1 cellular context compared by ENCODE assay signal in the genomic region with DNA sequence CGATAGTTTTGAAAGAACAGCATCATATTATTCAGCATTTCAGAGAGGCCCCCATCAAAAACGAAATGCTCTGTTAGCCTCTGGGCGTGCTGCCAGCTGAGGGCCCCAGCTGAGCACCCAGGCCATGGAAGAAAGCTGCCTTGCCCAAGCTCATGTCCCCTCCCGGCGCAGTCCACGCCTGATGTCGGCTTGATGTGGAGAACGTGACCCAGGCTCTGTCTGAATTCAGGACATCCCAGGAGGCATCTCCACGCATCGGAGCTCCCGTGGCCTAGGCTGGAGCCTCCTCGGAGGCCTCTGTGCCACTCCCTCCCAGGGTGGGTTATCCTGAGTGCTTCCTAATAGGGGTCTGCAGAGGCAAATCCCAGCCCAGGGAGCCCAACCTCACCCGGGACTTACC.
TF ChIP-seq lines count a peak whose summit lies in the region.

No MANE protein-coding gene starts in this region.

TF ChIP-seq in H1, 55 proteins besides CTCF, POLR2A, EP300 and RAD21:
- TF ChIP-seq RNF2 (IDR thresholded peaks at IDR 0.05; ENCODE audit: borderline replicate concordance, low read depth, low read length, missing control alignments, poor library complexity, severe bottlenecking): no peak
- no peak for TF ChIP-seq CBX8 (IDR thresholded peaks at IDR 0.05; ENCODE audit: borderline replicate concordance, low read depth, low read length)
- TF ChIP-seq GTF2F1 (IDR thresholded peaks at IDR 0.05; ENCODE audit: borderline replicate concordance, low read depth, low read length): no peak
- TF ChIP-seq SIX5 (IDR thresholded peaks at IDR 0.05; ENCODE audit: low read depth, low read length): no peak
- TF ChIP-seq SUZ12 (IDR thresholded peaks at IDR 0.05; ENCODE audit: low read length): no peak
- no peak for TF ChIP-seq POU5F1 (IDR thresholded peaks at IDR 0.05; ENCODE audit: low read depth, low read length)
- no peak for TF ChIP-seq KDM5A (IDR thresholded peaks at IDR 0.05; ENCODE audit: low read length)
- no peak for TF ChIP-seq CBX5 (IDR thresholded peaks at IDR 0.05; ENCODE audit: low read depth, low read length)
- no peak for TF ChIP-seq CREB1 (IDR thresholded peaks at IDR 0.05)
- TF ChIP-seq TAF7 (optimal IDR thresholded peaks at IDR 0.05; ENCODE audit: borderline replicate concordance, low read depth, low read length): no peak
- TF ChIP-seq TAF1 (IDR thresholded peaks at IDR 0.05; ENCODE audit: low read depth, low read length): no peak
- no peak for TF ChIP-seq HDAC2 (IDR thresholded peaks at IDR 0.05; ENCODE audit: borderline replicate concordance in 1 of 2, low read depth in 2 of 2, low read length in 2 of 2)
- TF ChIP-seq, protein P1, sequence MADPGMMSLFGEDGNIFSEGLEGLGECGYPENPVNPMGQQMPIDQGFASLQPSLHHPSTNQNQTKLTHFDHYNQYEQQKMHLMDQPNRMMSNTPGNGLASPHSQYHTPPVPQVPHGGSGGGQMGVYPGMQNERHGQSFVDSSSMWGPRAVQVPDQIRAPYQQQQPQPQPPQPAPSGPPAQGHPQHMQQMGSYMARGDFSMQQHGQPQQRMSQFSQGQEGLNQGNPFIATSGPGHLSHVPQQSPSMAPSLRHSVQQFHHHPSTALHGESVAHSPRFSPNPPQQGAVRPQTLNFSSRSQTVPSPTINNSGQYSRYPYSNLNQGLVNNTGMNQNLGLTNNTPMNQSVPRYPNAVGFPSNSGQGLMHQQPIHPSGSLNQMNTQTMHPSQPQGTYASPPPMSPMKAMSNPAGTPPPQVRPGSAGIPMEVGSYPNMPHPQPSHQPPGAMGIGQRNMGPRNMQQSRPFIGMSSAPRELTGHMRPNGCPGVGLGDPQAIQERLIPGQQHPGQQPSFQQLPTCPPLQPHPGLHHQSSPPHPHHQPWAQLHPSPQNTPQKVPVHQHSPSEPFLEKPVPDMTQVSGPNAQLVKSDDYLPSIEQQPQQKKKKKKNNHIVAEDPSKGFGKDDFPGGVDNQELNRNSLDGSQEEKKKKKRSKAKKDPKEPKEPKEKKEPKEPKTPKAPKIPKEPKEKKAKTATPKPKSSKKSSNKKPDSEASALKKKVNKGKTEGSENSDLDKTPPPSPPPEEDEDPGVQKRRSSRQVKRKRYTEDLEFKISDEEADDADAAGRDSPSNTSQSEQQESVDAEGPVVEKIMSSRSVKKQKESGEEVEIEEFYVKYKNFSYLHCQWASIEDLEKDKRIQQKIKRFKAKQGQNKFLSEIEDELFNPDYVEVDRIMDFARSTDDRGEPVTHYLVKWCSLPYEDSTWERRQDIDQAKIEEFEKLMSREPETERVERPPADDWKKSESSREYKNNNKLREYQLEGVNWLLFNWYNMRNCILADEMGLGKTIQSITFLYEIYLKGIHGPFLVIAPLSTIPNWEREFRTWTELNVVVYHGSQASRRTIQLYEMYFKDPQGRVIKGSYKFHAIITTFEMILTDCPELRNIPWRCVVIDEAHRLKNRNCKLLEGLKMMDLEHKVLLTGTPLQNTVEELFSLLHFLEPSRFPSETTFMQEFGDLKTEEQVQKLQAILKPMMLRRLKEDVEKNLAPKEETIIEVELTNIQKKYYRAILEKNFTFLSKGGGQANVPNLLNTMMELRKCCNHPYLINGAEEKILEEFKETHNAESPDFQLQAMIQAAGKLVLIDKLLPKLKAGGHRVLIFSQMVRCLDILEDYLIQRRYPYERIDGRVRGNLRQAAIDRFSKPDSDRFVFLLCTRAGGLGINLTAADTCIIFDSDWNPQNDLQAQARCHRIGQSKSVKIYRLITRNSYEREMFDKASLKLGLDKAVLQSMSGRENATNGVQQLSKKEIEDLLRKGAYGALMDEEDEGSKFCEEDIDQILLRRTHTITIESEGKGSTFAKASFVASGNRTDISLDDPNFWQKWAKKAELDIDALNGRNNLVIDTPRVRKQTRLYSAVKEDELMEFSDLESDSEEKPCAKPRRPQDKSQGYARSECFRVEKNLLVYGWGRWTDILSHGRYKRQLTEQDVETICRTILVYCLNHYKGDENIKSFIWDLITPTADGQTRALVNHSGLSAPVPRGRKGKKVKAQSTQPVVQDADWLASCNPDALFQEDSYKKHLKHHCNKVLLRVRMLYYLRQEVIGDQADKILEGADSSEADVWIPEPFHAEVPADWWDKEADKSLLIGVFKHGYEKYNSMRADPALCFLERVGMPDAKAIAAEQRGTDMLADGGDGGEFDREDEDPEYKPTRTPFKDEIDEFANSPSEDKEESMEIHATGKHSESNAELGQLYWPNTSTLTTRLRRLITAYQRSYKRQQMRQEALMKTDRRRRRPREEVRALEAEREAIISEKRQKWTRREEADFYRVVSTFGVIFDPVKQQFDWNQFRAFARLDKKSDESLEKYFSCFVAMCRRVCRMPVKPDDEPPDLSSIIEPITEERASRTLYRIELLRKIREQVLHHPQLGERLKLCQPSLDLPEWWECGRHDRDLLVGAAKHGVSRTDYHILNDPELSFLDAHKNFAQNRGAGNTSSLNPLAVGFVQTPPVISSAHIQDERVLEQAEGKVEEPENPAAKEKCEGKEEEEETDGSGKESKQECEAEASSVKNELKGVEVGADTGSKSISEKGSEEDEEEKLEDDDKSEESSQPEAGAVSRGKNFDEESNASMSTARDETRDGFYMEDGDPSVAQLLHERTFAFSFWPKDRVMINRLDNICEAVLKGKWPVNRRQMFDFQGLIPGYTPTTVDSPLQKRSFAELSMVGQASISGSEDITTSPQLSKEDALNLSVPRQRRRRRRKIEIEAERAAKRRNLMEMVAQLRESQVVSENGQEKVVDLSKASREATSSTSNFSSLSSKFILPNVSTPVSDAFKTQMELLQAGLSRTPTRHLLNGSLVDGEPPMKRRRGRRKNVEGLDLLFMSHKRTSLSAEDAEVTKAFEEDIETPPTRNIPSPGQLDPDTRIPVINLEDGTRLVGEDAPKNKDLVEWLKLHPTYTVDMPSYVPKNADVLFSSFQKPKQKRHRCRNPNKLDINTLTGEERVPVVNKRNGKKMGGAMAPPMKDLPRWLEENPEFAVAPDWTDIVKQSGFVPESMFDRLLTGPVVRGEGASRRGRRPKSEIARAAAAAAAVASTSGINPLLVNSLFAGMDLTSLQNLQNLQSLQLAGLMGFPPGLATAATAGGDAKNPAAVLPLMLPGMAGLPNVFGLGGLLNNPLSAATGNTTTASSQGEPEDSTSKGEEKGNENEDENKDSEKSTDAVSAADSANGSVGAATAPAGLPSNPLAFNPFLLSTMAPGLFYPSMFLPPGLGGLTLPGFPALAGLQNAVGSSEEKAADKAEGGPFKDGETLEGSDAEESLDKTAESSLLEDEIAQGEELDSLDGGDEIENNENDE (IDR thresholded peaks at IDR 0.05; ENCODE audit: insufficient replicate concordance, low read length): no peak
- no peak for TF ChIP-seq EGR1 (IDR thresholded peaks at IDR 0.05; ENCODE audit: borderline replicate concordance, low read depth, low read length)
- TF ChIP-seq ZNF274 (IDR thresholded peaks at IDR 0.05; ENCODE audit: borderline replicate concordance, extremely low read depth, low read length): no peak
- TF ChIP-seq KDM1A (IDR thresholded peaks at IDR 0.05; ENCODE audit: borderline replicate concordance, low read length): no peak
- no peak for TF ChIP-seq SP4 (IDR thresholded peaks at IDR 0.05; ENCODE audit: low read length)
